In the genomic region with DNA sequence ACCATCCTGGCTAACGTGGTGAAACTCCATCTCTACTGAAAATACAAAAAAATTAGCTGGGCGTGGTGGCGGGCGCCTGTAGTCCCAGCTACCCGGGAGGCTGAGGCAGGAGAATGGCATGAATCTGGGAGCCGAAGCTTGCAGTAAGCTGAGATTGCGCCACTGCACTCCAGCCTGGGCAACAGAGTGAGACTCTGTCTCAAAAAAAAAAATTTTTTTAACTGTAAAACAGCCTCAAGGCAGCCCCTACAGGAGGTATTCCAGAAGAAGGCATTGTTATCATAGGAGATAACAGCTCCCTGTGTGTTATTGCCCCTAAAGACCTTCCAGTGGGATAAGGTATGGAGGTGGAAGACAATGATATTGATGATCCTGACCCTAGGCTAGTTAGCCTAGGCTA, we compare ENCODE assay signal across 5 cellular contexts. TPM values are rescaled to one million over a fixed set of nuclear protein-coding genes. Genes with fewer than 3 reads are reported as not detected.
"Had no signal": no experiment of that assay in that cellular context is flagged by ENCODE, and none has a peak within 500 bp of the region (broad histone marks: within the 10 kb centered on the region; RNA-seq: fewer than 3 reads in every experiment).

No MANE protein-coding gene starts in this region.

RNA-seq across cellular contexts. Expression of a gene that starts 27.8 kb away (rescaled TPM):
- polyA plus RNA-seq: endothelial cell of umbilical vein, fibroblast of lung, foreskin keratinocyte, heart left ventricle, heart right ventricle had no signal
